10 cellular contexts compared by ENCODE assay signal in genomic region chr9:35774907-35775635, GRCh38. TPM values are rescaled to one million over a fixed set of nuclear protein-coding genes. Genes with fewer than 3 reads are reported as not detected.
DNase-seq lines count a peak whose midpoint lies in the region; ATAC-seq and TF ChIP-seq lines count a peak whose summit lies in the region.
"Had no signal": no experiment of that assay in that cellular context is flagged by ENCODE, and none has a peak within 500 bp of the region (broad histone marks: within the 10 kb centered on the region; RNA-seq: fewer than 3 reads in every experiment).

No MANE protein-coding gene starts in this region.

- CTCF ChIA-PET in activated CD8-positive, alpha-beta memory T cell treated with anti-CD3 and anti-CD28 coated beads, Interleukin-2, amount 10 ng/mL, durations not matched to agents 7 days and 5 days (lab: Charles Lee): interaction anchor here (0.6 to 1.9 kb wide), 6 partner anchors 15 to 668 kb away, joined by 3 to 11 read pairs (median 4); no protein-coding TSS in a partner anchor
- CTCF ChIA-PET in OCI-LY7 (lab: Charles Lee; ENCODE audit: unreplicated experiment): interaction anchor here (0.9 to 1.5 kb wide), 5 partner anchors 15 to 47 kb away, joined by 3 to 6 read pairs (median 3); partner anchors contain the start of genes GBA2 and RGP1

- H3K36me3 ChIP-seq in OCI-LY7 (ENCODE audit: insufficient read depth, low read length): peaks cover 1% of the 10 kb centered on the region
- no peaks in the 10 kb centered on the region for H3K36me3 ChIP-seq in upper lobe of left lung
- no peaks in the 10 kb centered on the region for H3K36me3 ChIP-seq in stomach

- peak overlapping the region; percentile 76 for H3K4me2 ChIP-seq in OCI-LY7 (ENCODE audit: low read length)

- peak overlapping the region; percentile 39 for H3K4me3 ChIP-seq in OCI-LY7 (ENCODE audit: low read depth, low read length, poor library complexity, severe bottlenecking)
- H3K4me3 ChIP-seq in upper lobe of left lung: no peak overlapping the region
- no peak overlapping the region for H3K4me3 ChIP-seq in stomach

- WGBS in upper lobe of left lung, 2 donors: 56 to 74% methylated on average over 7 of the region's 7 CpGs
- WGBS in stomach, 5 donors: 72 to 86% (median 75%) methylated on average over 7 of the region's 7 CpGs

- DNase-seq in activated CD8-positive, alpha-beta memory T cell treated with anti-CD3 and anti-CD28 coated beads, Interleukin-2, amount 10 ng/mL, durations not matched to agents 7 days and 5 days: no peak
- no peak for DNase-seq in activated CD8-positive, alpha-beta memory T cell treated with anti-CD3 and anti-CD28 coated beads for 24 hours
- DNase-seq in OCI-LY7 (ENCODE audit: low spot score) (peak; percentile 41), hippocampal formation (lab: John Stamatoyannopoulos, UW) (peak; percentile 10 to 25), upper lobe of left lung (no peak), activated gamma-delta T cell (lab: John Stamatoyannopoulos, UW) (no peak), stomach (no peak)
- DNase-seq: activated CD4-positive, alpha-beta T cell treated with anti-CD3 and anti-CD28 coated beads, Interleukin-2, amount 10 ng/mL, durations not matched to agents 24 days and 14 days; HCEC 1CT had no signal

- POLR2A ChIA-PET in OCI-LY7 (lab: Charles Lee): interaction anchor here (0.6 to 2.4 kb wide), 14 partner anchors 12 to 843 kb away, joined by 3 to 12 read pairs (median 4); partner anchors contain the start of genes ARHGEF39, GBA2, RGP1 and TLN1

- H3K9me3 Mint-ChIP-seq in activated CD8-positive, alpha-beta memory T cell treated with anti-CD3 and anti-CD28 coated beads, Interleukin-2, amount 10 ng/mL, durations not matched to agents 7 days and 5 days (ENCODE audit: low read depth): no peaks in the 10 kb centered on the region
- H3K9me3 Mint-ChIP-seq: activated CD4-positive, alpha-beta T cell treated with anti-CD3 and anti-CD28 coated beads, Interleukin-2, amount 10 ng/mL, durations not matched to agents 24 days and 14 days had no signal

- no peaks in the 10 kb centered on the region for H4K20me1 ChIP-seq in OCI-LY7 (ENCODE audit: insufficient read depth, low read length)

- H3K9me3 ChIP-seq in OCI-LY7 (ENCODE audit: low read length) (no peaks in the 10 kb centered on the region), upper lobe of left lung (no peaks in the 10 kb centered on the region), stomach (no peaks in the 10 kb centered on the region)

- no peaks in the 10 kb centered on the region for H3K27me3 Mint-ChIP-seq in activated CD8-positive, alpha-beta memory T cell treated with anti-CD3 and anti-CD28 coated beads, Interleukin-2, amount 10 ng/mL, durations not matched to agents 7 days and 5 days
- H3K27me3 Mint-ChIP-seq: activated CD4-positive, alpha-beta T cell treated with anti-CD3 and anti-CD28 coated beads, Interleukin-2, amount 10 ng/mL, durations not matched to agents 24 days and 14 days had no signal

- no TSS peak for BruUV-seq in OCI-LY7 (replicated peaks; lab: Mats Ljungman, UMichigan)

- H3K4me3 Mint-ChIP-seq in activated CD8-positive, alpha-beta memory T cell treated with anti-CD3 and anti-CD28 coated beads, Interleukin-2, amount 10 ng/mL, durations not matched to agents 7 days and 5 days: no peak overlapping the region
- H3K4me3 Mint-ChIP-seq: activated CD4-positive, alpha-beta T cell treated with anti-CD3 and anti-CD28 coated beads, Interleukin-2, amount 10 ng/mL, durations not matched to agents 24 days and 14 days had no signal

- TF ChIP-seq POLR2A in upper lobe of left lung (IDR thresholded peaks at IDR 0.05) (no peak), stomach (IDR thresholded peaks at IDR 0.05) (no peak)

- no peak for ATAC-seq in activated CD8-positive, alpha-beta memory T cell treated with anti-CD3 and anti-CD28 coated beads, Interleukin-2, amount 10 ng/mL, durations not matched to agents 7 days and 5 days
- ATAC-seq in upper lobe of left lung (ENCODE audit: low FRiP score in 2 of 2) (peak; percentile 64 to 81), GM18861 (IDR thresholded peaks at IDR 0.05; ENCODE audit: unreplicated experiment) (no peak)

- H3K27me3 ChIP-seq in upper lobe of left lung: no peaks in the 10 kb centered on the region
- no peaks in the 10 kb centered on the region for H3K27me3 ChIP-seq in stomach

- TF ChIP-seq EP300 in upper lobe of left lung (IDR thresholded peaks at IDR 0.05) (no peak), stomach (IDR thresholded peaks at IDR 0.05) (no peak)

- no peaks in the 10 kb centered on the region; the same call in 1 of the 2 replicates for H3K79me2 ChIP-seq in OCI-LY7 (ENCODE audit: insufficient read depth, low read depth, low read length)

- no peaks in the 10 kb centered on the region for H3K9me2 ChIP-seq in OCI-LY7 (ENCODE audit: insufficient read depth, low read length)

- 0 out of 2 replicates have a peak, but pooled peaks have one; percentile 24 for TF ChIP-seq CTCF in OCI-LY7 (conservative IDR thresholded peaks at IDR 0.05; ENCODE audit: low read length)
- no peak for TF ChIP-seq CTCF in upper lobe of left lung (IDR thresholded peaks at IDR 0.05)
- TF ChIP-seq CTCF in stomach (IDR thresholded peaks at IDR 0.05): no peak

- peak overlapping the region; percentile 89 for H3K27ac ChIP-seq in OCI-LY7 (ENCODE audit: low read depth, low read length, poor library complexity, severe bottlenecking)
- H3K27ac ChIP-seq in upper lobe of left lung: no peak overlapping the region
- H3K27ac ChIP-seq in stomach: no peak overlapping the region

- peak overlapping the region; percentile 41 for H3K27ac Mint-ChIP-seq in activated CD8-positive, alpha-beta memory T cell treated with anti-CD3 and anti-CD28 coated beads, Interleukin-2, amount 10 ng/mL, durations not matched to agents 7 days and 5 days

- peak overlapping the region; percentile 63 for H2AFZ ChIP-seq in OCI-LY7 (ENCODE audit: low read length)

- H3K4me1 ChIP-seq in OCI-LY7 (ENCODE audit: insufficient read depth, low read length, poor library complexity, severe bottlenecking) (peaks cover 65% of the 10 kb centered on the region), upper lobe of left lung (peaks cover 20 to 23% (median 21%) of the 10 kb centered on the region in 4 donors), stomach (peaks cover 10 to 25% (median 21%) of the 10 kb centered on the region in 4 donors)

- peaks cover 3% of the 10 kb centered on the region for H3K36me3 Mint-ChIP-seq in activated CD8-positive, alpha-beta memory T cell treated with anti-CD3 and anti-CD28 coated beads, Interleukin-2, amount 10 ng/mL, durations not matched to agents 7 days and 5 days

- peaks cover 2% of the 10 kb centered on the region for H3K4me1 Mint-ChIP-seq in activated CD8-positive, alpha-beta memory T cell treated with anti-CD3 and anti-CD28 coated beads, Interleukin-2, amount 10 ng/mL, durations not matched to agents 7 days and 5 days

- intact Hi-C loops in OCI-LY7 (cut with micrococcal nuclease; ENCODE audit: unreplicated experiment) (no loop called here), stomach (cut with DNase I; ENCODE audit: low total_unique reads) (no loop called here)

RNA-seq across cellular contexts. Expression of gene NPR2, which starts 16.3 kb away (rescaled TPM):
- total RNA-seq in activated CD8-positive, alpha-beta memory T cell treated with anti-CD3 and anti-CD28 coated beads, Interleukin-2, amount 10 ng/mL, durations not matched to agents 7 days and 5 days: 10 to 100 TPM; 12.4 to 13.4 TPM
- 3.0 and 9.8 TPM in 2 replicates for total RNA-seq in OCI-LY7 (2014; rRNA removed; shearing (Covaris generic))
- 3.5 and 4.7 TPM in 2 replicates for total RNA-seq in OCI-LY7 (2022)
- total RNA-seq in upper lobe of left lung: 10 to 100 TPM in 4 of 6 donors, 1 to 10 TPM in 2; 8.3 to 46.1 (median 13.1) TPM
- 10 to 100 TPM in 3 of 5 donors, 1 to 10 TPM in 2; 3.1 to 75.5 (median 14.5) TPM for total RNA-seq in stomach
- polyA plus RNA-seq in stomach: 10 to 100 TPM in 1 of 3 donors, 1 to 10 TPM in 2; 4.0 to 11.4 (median 7.0) TPM

RNA-seq across cellular contexts. Expression of gene MSMP, which starts 21.0 kb away (rescaled TPM):
- not detected for total RNA-seq in activated CD8-positive, alpha-beta memory T cell treated with anti-CD3 and anti-CD28 coated beads, Interleukin-2, amount 10 ng/mL, durations not matched to agents 7 days and 5 days
- total RNA-seq in OCI-LY7 (2014; rRNA removed; shearing (Covaris generic)): 0.67 and 2.3 TPM in 2 replicates
- total RNA-seq in OCI-LY7 (2022) (4.1 and 4.4 TPM in 2 replicates), upper lobe of left lung (1 to 10 TPM in 2 of 6 donors, not detected in 4; 1.1 to 2.8 TPM), stomach (not detected)
- under 1 TPM in 1 of 3 donors, not detected in 2; 0.35 TPM for polyA plus RNA-seq in stomach
- total RNA-seq: activated CD4-positive, alpha-beta T cell treated with anti-CD3 and anti-CD28 coated beads, Interleukin-2, amount 10 ng/mL, durations not matched to agents 24 days and 14 days had no signal

RNA-seq across cellular contexts. Expression of gene RGP1, which starts 26.0 kb away (rescaled TPM):
- 10 to 100 TPM; 21.0 to 23.6 TPM for total RNA-seq in activated CD8-positive, alpha-beta memory T cell treated with anti-CD3 and anti-CD28 coated beads, Interleukin-2, amount 10 ng/mL, durations not matched to agents 7 days and 5 days
- 12.3 and 13.5 TPM in 2 replicates for total RNA-seq in OCI-LY7 (2014; rRNA removed; shearing (Covaris generic))
- 27.1 and 31.3 TPM in 2 replicates for total RNA-seq in OCI-LY7 (2022)
- total RNA-seq in upper lobe of left lung: 10 to 100 TPM; 20.1 to 34.4 (median 23.5) TPM
- total RNA-seq in stomach: 10 to 100 TPM in 4 of 5 donors, 1 to 10 TPM in 1; 7.0 to 21.2 (median 14.7) TPM
- 10 to 100 TPM in 1 of 3 donors, 1 to 10 TPM in 2; 3.8 to 12.8 (median 7.2) TPM for polyA plus RNA-seq in stomach

RNA-seq across cellular contexts. Expression of gene GBA2, which starts 26.0 kb away (rescaled TPM):
- 10 to 100 TPM; 57.7 to 58.8 TPM for total RNA-seq in activated CD8-positive, alpha-beta memory T cell treated with anti-CD3 and anti-CD28 coated beads, Interleukin-2, amount 10 ng/mL, durations not matched to agents 7 days and 5 days
- total RNA-seq in OCI-LY7 (2014; rRNA removed; shearing (Covaris generic)): 66.0 and 75.4 TPM in 2 replicates
- total RNA-seq in OCI-LY7 (2022): 68.2 and 70.4 TPM in 2 replicates
- 100 to 1,000 TPM in 1 of 6 donors, 10 to 100 TPM in 5; 60.4 to 189 (median 77.0) TPM for total RNA-seq in upper lobe of left lung
- 100 to 1,000 TPM in 3 of 5 donors, 10 to 100 TPM in 2; 29.8 to 210 (median 145) TPM for total RNA-seq in stomach
- polyA plus RNA-seq in stomach: 10 to 100 TPM; 26.5 to 38.9 (median 32.5) TPM

RNA-seq across cellular contexts. Expression of gene SPAG8, which starts 37.0 kb away (rescaled TPM):
- total RNA-seq in activated CD8-positive, alpha-beta memory T cell treated with anti-CD3 and anti-CD28 coated beads, Interleukin-2, amount 10 ng/mL, durations not matched to agents 7 days and 5 days: 1 to 10 TPM; 1.2 to 1.4 TPM
- total RNA-seq in OCI-LY7 (2014; rRNA removed; shearing (Covaris generic)): 1.1 and 3.9 TPM in 2 replicates
- total RNA-seq in OCI-LY7 (2022) (3.6 and 5.1 TPM in 2 replicates), upper lobe of left lung (10 to 100 TPM in 3 of 6 donors, 1 to 10 TPM in 3; 2.5 to 43.0 (median 13.3) TPM), stomach (1 to 10 TPM in 2 of 5 donors, not detected in 3; 1.7 to 2.7 TPM)
- polyA plus RNA-seq in stomach: 1 to 10 TPM in 1 of 3 donors, under 1 TPM in 2; 0.19 to 4.1 (median 0.98) TPM

Comparison
In these comparisons a context has a peak if more than half of its experiments do, and no peak if none do; other contexts are left out.
1. ATAC-seq: peak in upper lobe of left lung (2 of 2); none in activated CD8-positive, alpha-beta memory T cell treated with anti-CD3 and anti-CD28 coated beads, Interleukin-2, amount 10 ng/mL, durations not matched to agents 7 days and 5 days (single experiment) and GM18861 (single experiment).
2. DNase-seq: peak in OCI-LY7 (single experiment) and hippocampal formation (2 of 2); none in activated CD8-positive, alpha-beta memory T cell treated with anti-CD3 and anti-CD28 coated beads, Interleukin-2, amount 10 ng/mL, durations not matched to agents 7 days and 5 days (single experiment), activated CD8-positive, alpha-beta memory T cell treated with anti-CD3 and anti-CD28 coated beads for 24 hours (single experiment), upper lobe of left lung (0 of 2), activated gamma-delta T cell (single experiment) and stomach (single experiment).